In the genomic region with DNA sequence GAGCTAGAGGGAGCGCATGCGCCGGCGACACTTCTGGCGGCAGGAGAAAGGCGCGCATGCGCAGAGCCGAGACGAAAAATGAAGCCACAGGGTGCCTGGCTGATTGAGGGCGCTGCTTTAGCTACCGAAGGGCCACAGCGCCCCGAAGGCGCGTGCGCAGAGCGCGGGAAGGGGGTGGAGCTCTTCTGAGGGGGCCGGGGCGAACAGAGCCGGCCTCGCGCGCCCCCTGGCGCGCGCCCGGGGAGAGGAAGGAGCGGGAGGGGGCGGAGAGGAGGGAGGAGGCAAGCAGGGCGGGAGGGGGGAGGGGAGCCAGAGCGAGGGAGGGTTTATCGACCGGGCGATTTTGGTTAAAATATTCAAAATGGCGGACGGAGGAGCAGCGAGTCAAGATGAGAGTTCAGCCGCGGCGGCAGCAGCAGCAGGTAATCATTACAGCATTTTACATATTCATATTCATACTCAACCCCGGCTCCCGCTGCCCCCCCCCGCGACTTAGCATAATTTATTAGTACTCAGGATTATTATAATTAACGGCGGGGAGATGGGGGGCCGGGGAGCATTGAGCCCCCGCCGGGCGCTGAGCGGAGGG, we compare ENCODE assay signal across 8 cellular contexts.
DNase-seq lines count a peak whose midpoint lies in the region; ATAC-seq lines count a peak whose summit lies in the region.

A gene (plus strand): TSS at position 350 of the 589 bp plus-strand sequence. CDS start 12 bp downstream, at position 362.

- ATAC-seq in GM19035 (IDR thresholded peaks at IDR 0.05; ENCODE audit: unreplicated experiment) (peak; percentile 61), HG03354 (IDR thresholded peaks at IDR 0.05; ENCODE audit: poor library complexity, severe bottlenecking, unreplicated experiment) (peak; percentile 58)
- peak; percentile 66 to 69 for ATAC-seq in activated CD4-positive, CD25-positive, alpha-beta regulatory T cell treated with anti-CD3 and anti-CD28 coated beads, Interleukin-2, amount 50 U/mL, for 24 hours

- DNase-seq in AG20443 (ENCODE audit: low spot score) (peak; percentile 98), NCI-H446 (lab: John Stamatoyannopoulos, UW) (peak; percentile 99 to 100), cerebellar cortex (ENCODE audit: low spot score) (peak; percentile 97), islet precursor cell (peak; percentile 99)
- DNase-seq in stimulated activated CD4-positive, alpha-beta T cell treated with anti-CD3 and anti-CD28 coated beads, Interleukin-12 subunit alpha, Interleukin-12 subunit beta, amount 100 ng/mL, for 48 hours (ENCODE audit: low read depth in 2 of 3, low spot score in 1 of 3): peak; percentile 96 to 98 (median 96)

Comparison
In these comparisons a context has a peak if more than half of its experiments do, and no peak if none do; other contexts are left out.
1. Peak in every context shown above with its lines: DNase-seq and ATAC-seq.